1 cellular context compared by ENCODE assay signal in the genomic region with DNA sequence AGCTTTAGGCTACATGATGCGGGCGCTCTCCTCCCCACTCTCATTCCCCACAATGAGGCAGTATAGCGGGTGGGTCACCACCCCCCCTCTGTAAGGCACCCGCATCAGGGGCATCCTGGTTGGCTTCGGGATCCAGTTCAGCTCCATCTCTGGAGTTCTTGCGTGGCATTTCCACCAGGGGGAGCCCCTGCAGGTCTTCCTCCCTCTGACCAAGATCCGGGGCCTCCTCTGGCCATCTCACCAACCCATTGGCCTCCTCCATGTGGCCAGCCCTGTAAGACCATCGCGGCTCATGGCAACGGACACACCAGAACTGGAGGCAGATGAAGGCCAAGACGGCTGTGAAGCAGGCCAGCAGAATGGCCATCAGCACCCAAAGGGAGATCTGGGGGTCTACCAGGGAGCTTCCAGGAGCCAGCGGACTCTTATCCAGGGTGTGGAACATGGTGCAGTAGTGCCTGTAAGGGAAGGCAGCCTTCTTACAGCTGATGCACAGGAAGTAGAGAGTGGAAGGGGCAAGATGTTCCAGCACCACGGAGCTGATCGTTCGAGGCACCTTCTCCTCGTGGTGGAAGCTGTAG.
TF ChIP-seq lines count a peak whose summit lies in the region.

No MANE protein-coding gene starts in this region.

TF ChIP-seq in K562, 482 proteins besides CTCF, POLR2A, EP300 and RAD21 (continued from another document):
- TF ChIP-seq, protein P1, sequence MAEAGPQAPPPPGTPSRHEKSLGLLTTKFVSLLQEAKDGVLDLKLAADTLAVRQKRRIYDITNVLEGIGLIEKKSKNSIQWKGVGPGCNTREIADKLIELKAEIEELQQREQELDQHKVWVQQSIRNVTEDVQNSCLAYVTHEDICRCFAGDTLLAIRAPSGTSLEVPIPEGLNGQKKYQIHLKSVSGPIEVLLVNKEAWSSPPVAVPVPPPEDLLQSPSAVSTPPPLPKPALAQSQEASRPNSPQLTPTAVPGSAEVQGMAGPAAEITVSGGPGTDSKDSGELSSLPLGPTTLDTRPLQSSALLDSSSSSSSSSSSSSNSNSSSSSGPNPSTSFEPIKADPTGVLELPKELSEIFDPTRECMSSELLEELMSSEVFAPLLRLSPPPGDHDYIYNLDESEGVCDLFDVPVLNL (CRISPR knock-in tag; IDR thresholded peaks at IDR 0.05; ENCODE audit: low read depth) = no peak
- no peak for TF ChIP-seq ZBTB1 (CRISPR knock-in tag; IDR thresholded peaks at IDR 0.05; ENCODE audit: borderline replicate concordance, low read depth)
